ENCODE assay signal across 8 cellular contexts in genomic region chrX:138191998-138192397, GRCh38.
DNase-seq lines count a peak whose midpoint lies in the region; ATAC-seq and TF ChIP-seq lines count a peak whose summit lies in the region.

No MANE protein-coding gene starts in this region.

- no TSS peak for BruUV-seq in A673 (replicated peaks; lab: Mats Ljungman, UMichigan)

- H3K4me3 ChIP-seq in A673 (ENCODE audit: low read depth, low read length, poor library complexity, severe bottlenecking): no peak overlapping the region

- TF ChIP-seq CTCF in A673 (conservative IDR thresholded peaks at IDR 0.05; ENCODE audit: low read depth, low read length): peak; percentile 72
- TF ChIP-seq CTCF in GM12873 (IDR thresholded peaks at IDR 0.05; ENCODE audit: insufficient read depth, low read depth, low read length, missing control alignments): peak; percentile 51

- intact Hi-C loops in A673 (cut with micrococcal nuclease; ENCODE audit: unreplicated experiment): loop anchor here (1.0 to 10.0 kb wide), 2 partner anchors 553 to 1373 kb away; no protein-coding TSS in a partner anchor

- no peaks in the 10 kb centered on the region for H3K9me3 ChIP-seq in A673 (ENCODE audit: low read depth, low read length, poor library complexity, severe bottlenecking)

- POLR2A ChIA-PET in A673 (lab: Charles Lee; ENCODE audit: low non-redundant PET): no interaction called here

- H3K4me1 ChIP-seq in A673 (ENCODE audit: insufficient read depth, low read length, poor library complexity, severe bottlenecking): no peaks in the 10 kb centered on the region

- DNase-seq in A673 (ENCODE audit: low spot score) (peak; percentile 70), RPMI8226 (peak; percentile 27), iPS DF 19.7 (ENCODE audit: low read depth, low spot score) (peak; percentile 12), OCI-M2 (lab: John Stamatoyannopoulos, UW; ENCODE audit: unreplicated experiment) (no peak), mesenteric fat pad (ENCODE audit: low spot score) (no peak)
- DNase-seq in activated CD8-positive, alpha-beta memory T cell treated with anti-CD3 and anti-CD28 coated beads for 24 hours: no peak

- ATAC-seq in HG03342 (IDR thresholded peaks at IDR 0.05; ENCODE audit: unreplicated experiment): no peak

- H3K27me3 ChIP-seq in A673 (replicated peaks; ENCODE audit: insufficient read depth, low read depth, low read length, poor library complexity): no peaks in the 10 kb centered on the region

- no peak overlapping the region for H3K27ac ChIP-seq in A673 (ENCODE audit: low read depth, low read length, poor library complexity, severe bottlenecking)

- H3K36me3 ChIP-seq in A673 (ENCODE audit: insufficient read depth, low read length, poor library complexity, severe bottlenecking): no peaks in the 10 kb centered on the region

- CTCF ChIA-PET in A673 (lab: Charles Lee): interaction anchor here (0.5 kb wide), 1 partner anchor 1859 kb away, joined by 4 read pairs; no protein-coding TSS in a partner anchor

Comparison
In these comparisons a context has a peak if more than half of its experiments do, and no peak if none do; other contexts are left out.
1. DNase-seq: peak in A673 (single experiment), RPMI8226 (single experiment) and iPS DF 19.7 (single experiment); none in activated CD8-positive, alpha-beta memory T cell treated with anti-CD3 and anti-CD28 coated beads for 24 hours (single experiment), OCI-M2 (single experiment) and mesenteric fat pad (single experiment).